Comparison of ENCODE assay signal across 1 cellular context in the genomic region with DNA sequence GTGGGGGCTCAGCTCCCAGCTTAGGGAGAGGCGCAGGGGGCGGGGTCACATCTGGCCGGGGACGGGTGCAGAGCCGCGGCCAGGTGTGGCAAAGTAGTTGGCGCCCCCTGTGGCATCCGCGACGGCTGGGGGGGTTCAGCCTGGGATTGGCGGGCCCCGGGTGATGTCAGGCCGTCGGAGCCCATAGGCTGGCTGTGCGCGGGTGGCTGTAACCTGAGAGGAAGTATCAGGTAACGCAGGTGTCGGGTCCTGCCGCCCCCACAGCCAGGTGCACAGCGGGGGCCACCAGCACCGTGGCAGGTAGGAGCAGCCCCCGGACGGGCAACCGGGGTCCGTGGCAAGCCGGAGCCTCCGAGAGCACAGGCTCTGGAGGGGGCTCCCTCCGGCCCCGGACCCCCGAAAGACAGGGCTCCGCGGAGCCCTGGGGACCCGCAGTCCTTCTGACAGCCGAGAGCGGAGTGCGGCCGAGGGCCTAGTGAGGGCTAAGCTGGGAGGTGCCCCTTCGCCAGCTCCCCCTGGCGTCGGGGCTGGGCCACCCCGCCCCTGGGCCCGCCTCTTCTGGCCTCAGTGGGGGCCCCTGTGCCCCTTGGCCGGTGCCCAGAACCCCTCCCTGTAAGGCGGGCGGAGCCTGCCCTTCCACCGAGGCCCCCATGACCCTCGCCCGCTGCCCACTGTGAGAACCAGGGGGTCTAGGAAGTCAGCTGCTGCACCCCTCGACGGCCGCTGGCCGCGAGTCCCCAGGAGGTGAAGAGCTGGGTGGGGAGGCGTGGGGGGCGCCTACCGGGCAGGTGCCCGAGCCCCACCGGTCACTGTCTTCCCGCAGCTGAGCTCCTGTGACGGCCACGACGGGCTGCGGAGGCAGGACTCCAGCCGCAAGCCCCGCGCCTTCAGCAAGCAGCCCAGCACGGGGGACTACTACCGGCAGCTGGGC.
TF ChIP-seq lines count a peak whose summit lies in the region.

No MANE protein-coding gene starts in this region.

TF ChIP-seq in HepG2, 621 proteins besides CTCF, POLR2A, EP300 and RAD21 (continued from another document and continues in another):
- 0 out of 2 replicates have a peak, but pooled peaks have one; percentile 48 for TF ChIP-seq ZFP90 (CRISPR knock-in tag; IDR thresholded peaks at IDR 0.05; ENCODE audit: borderline replicate concordance)
- 0 out of 2 replicates have a peak, but pooled peaks have one; percentile 60 for TF ChIP-seq ZNF563 (CRISPR knock-in tag; IDR thresholded peaks at IDR 0.05)
- TF ChIP-seq ZFX (CRISPR knock-in tag; IDR thresholded peaks at IDR 0.05; ENCODE audit: low read depth), result peak; percentile 69
- TF ChIP-seq ZNF232 (CRISPR knock-in tag; IDR thresholded peaks at IDR 0.05; ENCODE audit: borderline replicate concordance), result peak; percentile 19; the same call in 1 of the 2 replicates
- no peak for TF ChIP-seq ZNF251 (CRISPR knock-in tag; IDR thresholded peaks at IDR 0.05)
- no peak for TF ChIP-seq PHF21A (CRISPR knock-in tag; IDR thresholded peaks at IDR 0.05)
- peak; percentile 36; the same call in 1 of the 2 replicates for TF ChIP-seq ZFY (CRISPR knock-in tag; IDR thresholded peaks at IDR 0.05)
- TF ChIP-seq, protein P1, sequence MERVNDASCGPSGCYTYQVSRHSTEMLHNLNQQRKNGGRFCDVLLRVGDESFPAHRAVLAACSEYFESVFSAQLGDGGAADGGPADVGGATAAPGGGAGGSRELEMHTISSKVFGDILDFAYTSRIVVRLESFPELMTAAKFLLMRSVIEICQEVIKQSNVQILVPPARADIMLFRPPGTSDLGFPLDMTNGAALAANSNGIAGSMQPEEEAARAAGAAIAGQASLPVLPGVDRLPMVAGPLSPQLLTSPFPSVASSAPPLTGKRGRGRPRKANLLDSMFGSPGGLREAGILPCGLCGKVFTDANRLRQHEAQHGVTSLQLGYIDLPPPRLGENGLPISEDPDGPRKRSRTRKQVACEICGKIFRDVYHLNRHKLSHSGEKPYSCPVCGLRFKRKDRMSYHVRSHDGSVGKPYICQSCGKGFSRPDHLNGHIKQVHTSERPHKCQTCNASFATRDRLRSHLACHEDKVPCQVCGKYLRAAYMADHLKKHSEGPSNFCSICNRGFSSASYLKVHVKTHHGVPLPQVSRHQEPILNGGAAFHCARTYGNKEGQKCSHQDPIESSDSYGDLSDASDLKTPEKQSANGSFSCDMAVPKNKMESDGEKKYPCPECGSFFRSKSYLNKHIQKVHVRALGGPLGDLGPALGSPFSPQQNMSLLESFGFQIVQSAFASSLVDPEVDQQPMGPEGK (CRISPR knock-in tag; IDR thresholded peaks at IDR 0.05), result peak; percentile 95
- TF ChIP-seq HOMEZ (CRISPR knock-in tag; IDR thresholded peaks at IDR 0.05; ENCODE audit: low read depth), result peak; percentile 7; the same call in 1 of the 2 replicates
- no peak; the same call in 1 of the 2 replicates for TF ChIP-seq MTERF4 (CRISPR knock-in tag; IDR thresholded peaks at IDR 0.05)
- TF ChIP-seq KDM6A (CRISPR knock-in tag; IDR thresholded peaks at IDR 0.05; ENCODE audit: low read depth), result peak; percentile 30; the same call in 1 of the 2 replicates
- TF ChIP-seq, protein P2, sequence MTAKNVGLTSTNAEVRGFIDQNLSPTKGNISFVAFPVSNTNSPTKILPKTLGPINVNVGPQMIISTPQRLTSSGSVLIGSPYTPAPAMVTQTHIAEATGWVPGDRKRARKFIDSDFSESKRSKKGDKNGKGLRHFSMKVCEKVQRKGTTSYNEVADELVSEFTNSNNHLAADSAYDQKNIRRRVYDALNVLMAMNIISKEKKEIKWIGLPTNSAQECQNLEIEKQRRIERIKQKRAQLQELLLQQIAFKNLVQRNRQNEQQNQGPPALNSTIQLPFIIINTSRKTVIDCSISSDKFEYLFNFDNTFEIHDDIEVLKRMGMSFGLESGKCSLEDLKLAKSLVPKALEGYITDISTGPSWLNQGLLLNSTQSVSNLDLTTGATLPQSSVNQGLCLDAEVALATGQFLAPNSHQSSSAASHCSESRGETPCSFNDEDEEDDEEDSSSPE (CRISPR knock-in tag; IDR thresholded peaks at IDR 0.05), result peak; percentile 7; the same call in 1 of the 2 replicates
- TF ChIP-seq, protein P3, sequence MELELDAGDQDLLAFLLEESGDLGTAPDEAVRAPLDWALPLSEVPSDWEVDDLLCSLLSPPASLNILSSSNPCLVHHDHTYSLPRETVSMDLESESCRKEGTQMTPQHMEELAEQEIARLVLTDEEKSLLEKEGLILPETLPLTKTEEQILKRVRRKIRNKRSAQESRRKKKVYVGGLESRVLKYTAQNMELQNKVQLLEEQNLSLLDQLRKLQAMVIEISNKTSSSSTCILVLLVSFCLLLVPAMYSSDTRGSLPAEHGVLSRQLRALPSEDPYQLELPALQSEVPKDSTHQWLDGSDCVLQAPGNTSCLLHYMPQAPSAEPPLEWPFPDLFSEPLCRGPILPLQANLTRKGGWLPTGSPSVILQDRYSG (CRISPR knock-in tag; IDR thresholded peaks at IDR 0.05), result no peak
- no peak for TF ChIP-seq PCBP2 (optimal IDR thresholded peaks at IDR 0.05; ENCODE audit: low read depth, low read length, poor library complexity, severe bottlenecking)
- peak; percentile 27; the same call in 1 of the 2 replicates for TF ChIP-seq AKAP8 (CRISPR knock-in tag; IDR thresholded peaks at IDR 0.05)
- TF ChIP-seq ZNF777 (CRISPR knock-in tag; IDR thresholded peaks at IDR 0.05), result peak; percentile 94
- TF ChIP-seq ZNF703 (CRISPR knock-in tag; IDR thresholded peaks at IDR 0.05; ENCODE audit: borderline replicate concordance), result no peak
- TF ChIP-seq USF2 (IDR thresholded peaks at IDR 0.05; ENCODE audit: low read depth, low read length), result no peak
- TF ChIP-seq USF2 (CRISPR knock-in tag; IDR thresholded peaks at IDR 0.05; ENCODE audit: borderline replicate concordance), result no peak; the same call in 1 of the 2 replicates
- peak; percentile 71; the same call in 1 of the 2 replicates for TF ChIP-seq GTF3A (CRISPR knock-in tag; conservative IDR thresholded peaks at IDR 0.05)
- no peak for TF ChIP-seq TCF7 (IDR thresholded peaks at IDR 0.05; ENCODE audit: low read depth)
- peak; percentile 77; the same call in 1 of the 2 replicates for TF ChIP-seq ARID5B (CRISPR knock-in tag; IDR thresholded peaks at IDR 0.05)
- peak in 1 of 2 experiments; percentile 85; a peak in 2 of 4 replicates for TF ChIP-seq KLF16 (CRISPR knock-in tag; IDR thresholded peaks at IDR 0.05)
- no peak; the same call in 1 of the 2 replicates for TF ChIP-seq CREBL2 (CRISPR knock-in tag; IDR thresholded peaks at IDR 0.05; ENCODE audit: borderline replicate concordance)
- TF ChIP-seq TBX2 (CRISPR knock-in tag; IDR thresholded peaks at IDR 0.05; ENCODE audit: borderline replicate concordance), result peak; percentile 70
- TF ChIP-seq ETV6 (CRISPR knock-in tag; conservative IDR thresholded peaks at IDR 0.05), result 0 out of 2 replicates have a peak, but pooled peaks have one; percentile 24
- no peak for TF ChIP-seq THRA (CRISPR knock-in tag; IDR thresholded peaks at IDR 0.05; ENCODE audit: borderline replicate concordance)
- 0 out of 2 replicates have a peak, but pooled peaks have one; percentile 18 for TF ChIP-seq SNAPC2 (CRISPR knock-in tag; IDR thresholded peaks at IDR 0.05)
- TF ChIP-seq ZNF607 (CRISPR knock-in tag; IDR thresholded peaks at IDR 0.05; ENCODE audit: borderline replicate concordance), result no peak
- no peak for TF ChIP-seq TEAD3 (CRISPR knock-in tag; optimal IDR thresholded peaks at IDR 0.05; ENCODE audit: borderline replicate concordance)
- TF ChIP-seq, protein P4, sequence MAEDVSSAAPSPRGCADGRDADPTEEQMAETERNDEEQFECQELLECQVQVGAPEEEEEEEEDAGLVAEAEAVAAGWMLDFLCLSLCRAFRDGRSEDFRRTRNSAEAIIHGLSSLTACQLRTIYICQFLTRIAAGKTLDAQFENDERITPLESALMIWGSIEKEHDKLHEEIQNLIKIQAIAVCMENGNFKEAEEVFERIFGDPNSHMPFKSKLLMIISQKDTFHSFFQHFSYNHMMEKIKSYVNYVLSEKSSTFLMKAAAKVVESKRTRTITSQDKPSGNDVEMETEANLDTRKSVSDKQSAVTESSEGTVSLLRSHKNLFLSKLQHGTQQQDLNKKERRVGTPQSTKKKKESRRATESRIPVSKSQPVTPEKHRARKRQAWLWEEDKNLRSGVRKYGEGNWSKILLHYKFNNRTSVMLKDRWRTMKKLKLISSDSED (CRISPR knock-in tag; IDR thresholded peaks at IDR 0.05), result no peak
- peak; percentile 82 for TF ChIP-seq ZNF740 (CRISPR knock-in tag; IDR thresholded peaks at IDR 0.05)
- TF ChIP-seq ZNF841 (CRISPR knock-in tag; IDR thresholded peaks at IDR 0.05; ENCODE audit: borderline replicate concordance), result no peak
- peak; percentile 30; the same call in 1 of the 2 replicates for TF ChIP-seq ZNF263 (CRISPR knock-in tag; IDR thresholded peaks at IDR 0.05)
- TF ChIP-seq ZNF12 (CRISPR knock-in tag; IDR thresholded peaks at IDR 0.05), result no peak
- peak; percentile 9; the same call in 1 of the 2 replicates for TF ChIP-seq ELF1 (CRISPR knock-in tag; IDR thresholded peaks at IDR 0.05)
- TF ChIP-seq PCBP1 (IDR thresholded peaks at IDR 0.05; ENCODE audit: borderline replicate concordance, low read depth, low read length), result 0 out of 2 replicates have a peak, but pooled peaks have one; percentile 63
- TF ChIP-seq ZIK1 (CRISPR knock-in tag; IDR thresholded peaks at IDR 0.05; ENCODE audit: borderline replicate concordance, low read depth), result no peak
- TF ChIP-seq ZNF101 (CRISPR knock-in tag; IDR thresholded peaks at IDR 0.05; ENCODE audit: borderline replicate concordance, low read depth), result no peak
- no peak for TF ChIP-seq MIXL1 (CRISPR knock-in tag; IDR thresholded peaks at IDR 0.05)
